Comparison of ENCODE assay signal across 2 cellular contexts in genomic region chr22:38950527-38951111, GRCh38.
TF ChIP-seq lines count a peak whose summit lies in the region.

No MANE protein-coding gene starts in this region.

TF ChIP-seq in K562, 482 proteins besides CTCF, POLR2A, EP300 and RAD21 (continues in another document):
- TF ChIP-seq BHLHE40 (IDR thresholded peaks at IDR 0.05; ENCODE audit: low read length) (0 out of 2 replicates have a peak, but pooled peaks have one; percentile 45), TCF7L2 (IDR thresholded peaks at IDR 0.05; ENCODE audit: low read depth, low read length) (no peak), ZBTB8A (IDR thresholded peaks at IDR 0.05; ENCODE audit: partially characterized antibody) (no peak), MBD2 (IDR thresholded peaks at IDR 0.05; ENCODE audit: borderline replicate concordance, low read depth) (no peak), CBFA2T3 (IDR thresholded peaks at IDR 0.05) (peak; percentile 32; the same call in 1 of the 2 replicates), RNF2 (IDR thresholded peaks at IDR 0.05) (no peak), MYNN (IDR thresholded peaks at IDR 0.05) (no peak), MYNN (CRISPR knock-in tag; IDR thresholded peaks at IDR 0.05) (no peak), CLOCK (CRISPR knock-in tag; IDR thresholded peaks at IDR 0.05; ENCODE audit: borderline replicate concordance) (no peak), NCOA1 (IDR thresholded peaks at IDR 0.05; ENCODE audit: low read depth) (no peak), NCOR1 (IDR thresholded peaks at IDR 0.05) (no peak), ZNF764 (CRISPR knock-in tag; IDR thresholded peaks at IDR 0.05; ENCODE audit: low read depth) (no peak), NFE2 (IDR thresholded peaks at IDR 0.05; ENCODE audit: low read depth) (peak; percentile 20; the same call in 1 of the 2 replicates), SMAD2 (IDR thresholded peaks at IDR 0.05; ENCODE audit: low read depth, low read length) (no peak), DDX20 (tag; IDR thresholded peaks at IDR 0.05; ENCODE audit: low read depth) (no peak), POLR2AphosphoS5 (IDR thresholded peaks at IDR 0.05; ENCODE audit: control insufficient read depth, insufficient read depth, low read depth, low read length) (no peak), RBM25 (IDR thresholded peaks at IDR 0.05; ENCODE audit: low read depth, low read length, severe bottlenecking) (no peak)

TF ChIP-seq in HepG2, 621 proteins besides CTCF, POLR2A, EP300 and RAD21:
- TF ChIP-seq ZNF558 (CRISPR knock-in tag; IDR thresholded peaks at IDR 0.05; ENCODE audit: borderline replicate concordance), result no peak
- TF ChIP-seq ZNF709 (CRISPR knock-in tag; IDR thresholded peaks at IDR 0.05), result no peak
- no peak for TF ChIP-seq EZH2 (conservative IDR thresholded peaks at IDR 0.05; ENCODE audit: low read depth, low read length)
- TF ChIP-seq PLSCR1 (CRISPR knock-in tag; IDR thresholded peaks at IDR 0.05; ENCODE audit: borderline replicate concordance), result no peak
- no peak for TF ChIP-seq NR2C2 (CRISPR knock-in tag; IDR thresholded peaks at IDR 0.05; ENCODE audit: borderline replicate concordance)
- no peak for TF ChIP-seq ZSCAN20 (CRISPR knock-in tag; IDR thresholded peaks at IDR 0.05; ENCODE audit: borderline replicate concordance)
- TF ChIP-seq GATA4 (IDR thresholded peaks at IDR 0.05; ENCODE audit: borderline replicate concordance, low read depth), result no peak
- TF ChIP-seq ZNF563 (CRISPR knock-in tag; IDR thresholded peaks at IDR 0.05), result no peak
- no peak for TF ChIP-seq TBL1XR1 (IDR thresholded peaks at IDR 0.05; ENCODE audit: borderline replicate concordance, low read length, partially characterized antibody)
- no peak for TF ChIP-seq PRDM10 (CRISPR knock-in tag; IDR thresholded peaks at IDR 0.05; ENCODE audit: low read depth)
- TF ChIP-seq ZFAT (CRISPR knock-in tag; conservative IDR thresholded peaks at IDR 0.05), result no peak
- no peak for TF ChIP-seq AKNA (CRISPR knock-in tag; IDR thresholded peaks at IDR 0.05; ENCODE audit: borderline replicate concordance)
- no peak for TF ChIP-seq PHB2 (IDR thresholded peaks at IDR 0.05; ENCODE audit: partially characterized antibody)
- no peak for TF ChIP-seq FOXK2 (IDR thresholded peaks at IDR 0.05)
- TF ChIP-seq ZNF441 (CRISPR knock-in tag; IDR thresholded peaks at IDR 0.05; ENCODE audit: borderline replicate concordance), result no peak
- TF ChIP-seq SP2 (CRISPR knock-in tag; IDR thresholded peaks at IDR 0.05), result no peak
- TF ChIP-seq ZNF367 (CRISPR knock-in tag; IDR thresholded peaks at IDR 0.05; ENCODE audit: borderline replicate concordance), result no peak
